21 cellular contexts compared by ENCODE assay signal in the genomic region with DNA sequence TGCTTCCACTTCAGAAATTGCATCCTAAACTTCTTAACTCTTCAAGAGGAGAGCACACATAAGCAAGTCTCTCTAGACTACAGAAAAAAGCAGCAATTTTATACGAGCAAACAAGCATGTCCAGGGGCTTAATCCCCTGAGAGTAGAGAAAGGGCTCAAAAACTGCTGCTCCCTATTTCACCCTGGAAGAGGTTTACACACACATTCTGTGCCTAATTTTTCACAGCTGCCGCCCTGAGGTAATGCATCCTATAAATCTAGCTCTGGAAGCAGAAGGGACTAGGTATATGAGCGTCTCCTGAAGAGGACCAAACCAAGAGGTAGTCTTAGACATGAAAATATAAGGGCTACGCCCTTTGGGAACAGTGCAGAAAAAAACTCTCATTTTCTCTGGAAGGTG.
"Had no signal": no experiment of that assay in that cellular context is flagged by ENCODE, and none has a peak within 500 bp of the region (broad histone marks: within the 10 kb centered on the region; RNA-seq: fewer than 3 reads in every experiment).

No MANE protein-coding gene starts in this region.

- H3K4me3 ChIP-seq: prostate gland, suprapubic skin had no signal

- H3K27me3 ChIP-seq: brain microvascular endothelial cell, suprapubic skin had no signal

- DNase-seq: activated CD4-positive, alpha-beta T cell treated with anti-CD3 and anti-CD28 coated beads, Interleukin-2, amount 50 U/mL, for 4 hours; activated CD8-positive, alpha-beta memory T cell treated with anti-CD3 and anti-CD28 coated beads, Interleukin-2, amount 10 ng/mL, durations not matched to agents 7 days and 5 days; activated effector memory CD4-positive, alpha-beta T cell treated with anti-CD3 and anti-CD28 coated beads, Interleukin-2, amount 50 U/mL, for 16 hours; activated T-cell treated with anti-CD3 and anti-CD28 coated beads, Interleukin-2, amount 50 U/mL, for 24 hours; amniotic stem cell; endodermal cell; erythroblast; hippocampal formation; midbrain; nucleus accumbens; stimulated activated CD4-positive, alpha-beta T cell treated with anti-CD3 and anti-CD28 coated beads, Interleukin-12 subunit alpha, Interleukin-12 subunit beta, amount 100 ng/mL, for 4 hours; stimulated activated CD4-positive, alpha-beta T cell treated with anti-CD3 and anti-CD28 coated beads, Interleukin-2, amount 100 ng/mL, for 48 hours; stimulated activated naive CD4-positive, alpha-beta T cell treated with Interleukin-2 at 50 U/mL for 16 hours; T-helper 2 cell had no signal

- ATAC-seq: activated CD4-positive, CD25-positive, alpha-beta regulatory T cell treated with anti-CD3 and anti-CD28 coated beads, Interleukin-2, amount 50 U/mL, for 24 hours; activated CD8-positive, alpha-beta memory T cell treated with anti-CD3 and anti-CD28 coated beads, Interleukin-2, amount 10 ng/mL, durations not matched to agents 7 days and 5 days; activated naive CD4-positive, alpha-beta T cell treated with anti-CD3 and anti-CD28 coated beads, Interleukin-2, amount 50 U/mL, for 72 hours; sciatic nerve had no signal

- H3K9me3 ChIP-seq: prostate gland had no signal

- H3K27me3 Mint-ChIP-seq: activated CD8-positive, alpha-beta memory T cell treated with anti-CD3 and anti-CD28 coated beads, Interleukin-2, amount 10 ng/mL, durations not matched to agents 7 days and 5 days; activated T-cell treated with anti-CD3 and anti-CD28 coated beads, Interleukin-2, amount 50 U/mL, for 24 hours; type B pancreatic cell had no signal

- H3K36me3 Mint-ChIP-seq: type B pancreatic cell had no signal

- H3K4me3 Mint-ChIP-seq: activated CD8-positive, alpha-beta memory T cell treated with anti-CD3 and anti-CD28 coated beads, Interleukin-2, amount 10 ng/mL, durations not matched to agents 7 days and 5 days; activated T-cell treated with anti-CD3 and anti-CD28 coated beads, Interleukin-2, amount 50 U/mL, for 24 hours; endodermal cell; type B pancreatic cell had no signal

- H3K36me3 ChIP-seq: brain microvascular endothelial cell, prostate gland, suprapubic skin had no signal

- H3K27ac ChIP-seq: brain microvascular endothelial cell, prostate gland, suprapubic skin had no signal

- H3K27ac Mint-ChIP-seq: activated CD8-positive, alpha-beta memory T cell treated with anti-CD3 and anti-CD28 coated beads, Interleukin-2, amount 10 ng/mL, durations not matched to agents 7 days and 5 days; activated naive CD4-positive, alpha-beta T cell treated with anti-CD3 and anti-CD28 coated beads, Interleukin-2, amount 50 U/mL, for 72 hours; activated T-cell treated with anti-CD3 and anti-CD28 coated beads, Interleukin-2, amount 50 U/mL, for 24 hours; endodermal cell; type B pancreatic cell had no signal

- H3K4me1 ChIP-seq: prostate gland, suprapubic skin had no signal
